23 cellular contexts compared by ENCODE assay signal in the genomic region with DNA sequence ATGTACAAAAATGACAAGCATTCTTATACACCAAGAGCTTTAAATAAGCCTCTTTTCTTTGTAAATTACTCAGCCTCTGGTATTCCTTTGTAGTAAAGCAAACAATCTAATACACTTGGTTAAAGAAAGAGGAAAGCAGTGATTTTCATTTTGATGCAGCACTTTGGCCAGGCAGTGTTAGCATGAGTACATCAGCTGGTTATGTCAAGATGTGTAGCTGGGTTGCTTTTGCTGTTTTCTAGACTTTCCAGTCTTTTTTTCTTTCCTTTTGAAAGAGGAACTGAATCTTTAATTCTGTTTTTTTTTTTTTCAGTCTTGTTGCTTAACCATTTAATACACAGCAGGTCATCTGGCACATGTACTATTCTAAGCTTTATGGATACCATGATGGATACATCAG.
DNase-seq lines count a peak whose midpoint lies in the region; ATAC-seq lines count a peak whose summit lies in the region.
"Had no signal": no experiment of that assay in that cellular context is flagged by ENCODE, and none has a peak within 500 bp of the region (broad histone marks: within the 10 kb centered on the region; RNA-seq: fewer than 3 reads in every experiment).

No MANE protein-coding gene starts in this region.

- peak; percentile 15 for DNase-seq in SIG-M5 treated with dmso at 0.1 percent for 504 hours (lab: John Stamatoyannopoulos, UW; ENCODE audit: unreplicated experiment)
- no peak for DNase-seq in SIG-M5 (lab: John Stamatoyannopoulos, UW)
- peak; percentile 70 for DNase-seq in MV-4-11 (lab: John Stamatoyannopoulos, UW)
- peak; percentile 21 for DNase-seq in adipocyte (ENCODE audit: low read depth)
- DNase-seq in stimulated activated naive B cell treated with anti-CD40 and anti-IgM and Interleukin-4, amounts not matched to agents 10 μg/mL and 1 μg/mL and 100 μg/mL, for 72 hours: no peak
- DNase-seq in pons (ENCODE audit: low spot score): no peak
- no peak for DNase-seq in DMS79 treated with DMSO at 0.1 percent for 48 hours (lab: John Stamatoyannopoulos, UW)
- DNase-seq in 8988T: no peak
- DNase-seq: GDM1; HCEC 1CT; Kasumi-1; NCI-H1105 treated with DMSO at 0.1 percent for 48 hours; NCI-H2029 treated with DMSO at 0.1 percent for 48 hours; NCI-H226; NCI-H524; NCI-H774; NK-92 treated with Interleukin-12 subunit alpha and Interleukin-12 subunit beta, amount 100 ng/mL, for 24 hours; PC-9; RPMI8226; SHP77; SK-N-SH; T-helper 1 cell had no signal

- no peaks in the 10 kb centered on the region for H3K9me3 ChIP-seq in adipocyte (ENCODE audit: control insufficient read depth, low read length)
- H3K9me3 ChIP-seq: SK-N-SH had no signal

- no peak overlapping the region for H3K4me3 Mint-ChIP-seq in stimulated activated naive B cell treated with anti-CD40 and anti-IgM and Interleukin-4, amounts not matched to agents 10 μg/mL and 1 μg/mL and 100 μg/mL, for 72 hours
- H3K4me3 Mint-ChIP-seq: GM23338 had no signal

- H3K9me3 Mint-ChIP-seq in stimulated activated naive B cell treated with anti-CD40 and anti-IgM and Interleukin-4, amounts not matched to agents 10 μg/mL and 1 μg/mL and 100 μg/mL, for 72 hours: no peaks in the 10 kb centered on the region
- H3K9me3 Mint-ChIP-seq: GM23338 had no signal

- H3K36me3 Mint-ChIP-seq in stimulated activated naive B cell treated with anti-CD40 and anti-IgM and Interleukin-4, amounts not matched to agents 10 μg/mL and 1 μg/mL and 100 μg/mL, for 72 hours: no peaks in the 10 kb centered on the region

- no peak overlapping the region for H3K9ac ChIP-seq in adipocyte (ENCODE audit: low read length)
- H3K9ac ChIP-seq: SK-N-SH had no signal

- peaks cover 6% of the 10 kb centered on the region for H3K27me3 ChIP-seq in adipocyte (replicated peaks; ENCODE audit: control insufficient read depth, insufficient read depth, low read length)

- peaks cover 2 to 9% of the 10 kb centered on the region in 2 donors for H3K4me1 Mint-ChIP-seq in stimulated activated naive B cell treated with anti-CD40 and anti-IgM and Interleukin-4, amounts not matched to agents 10 μg/mL and 1 μg/mL and 100 μg/mL, for 72 hours
- H3K4me1 Mint-ChIP-seq: GM23338 had no signal

- H3K4me3 ChIP-seq in adipocyte (ENCODE audit: low read length): no peak overlapping the region
- H3K4me3 ChIP-seq: GM23338, PC-9 had no signal

- no peaks in the 10 kb centered on the region for H3K27me3 Mint-ChIP-seq in stimulated activated naive B cell treated with anti-CD40 and anti-IgM and Interleukin-4, amounts not matched to agents 10 μg/mL and 1 μg/mL and 100 μg/mL, for 72 hours

- H3K4me1 ChIP-seq in adipocyte (ENCODE audit: control insufficient read depth, insufficient read depth, low read length): no peaks in the 10 kb centered on the region

- no peak overlapping the region for H3K27ac Mint-ChIP-seq in stimulated activated naive B cell treated with anti-CD40 and anti-IgM and Interleukin-4, amounts not matched to agents 10 μg/mL and 1 μg/mL and 100 μg/mL, for 72 hours
- H3K27ac Mint-ChIP-seq: GM23338 had no signal

- no peaks in the 10 kb centered on the region for H3K36me3 ChIP-seq in adipocyte (ENCODE audit: control insufficient read depth, insufficient read depth, low read length, severe bottlenecking)

- ATAC-seq in stimulated activated naive B cell treated with anti-CD40 and anti-IgM and Interleukin-4, amounts not matched to agents 10 μg/mL and 1 μg/mL and 100 μg/mL, for 72 hours (replicated peaks): peak; percentile 51 to 64
- ATAC-seq: GM23338 had no signal

Comparison
In these comparisons a context has a peak if more than half of its experiments do, and no peak if none do; other contexts are left out.
1. DNase-seq: peak in SIG-M5 treated with dmso at 0.1 percent for 504 hours (single experiment), MV-4-11 (single experiment) and adipocyte (single experiment); none in SIG-M5 (single experiment), stimulated activated naive B cell treated with anti-CD40 and anti-IgM and Interleukin-4, amounts not matched to agents 10 μg/mL and 1 μg/mL and 100 μg/mL, for 72 hours (single experiment), pons (single experiment), DMS79 treated with DMSO at 0.1 percent for 48 hours (single experiment) and 8988T (single experiment).